ENCODE assay signal across 30 cellular contexts in genomic region chr14:37320106-37320505, GRCh38.
"Had no signal": no experiment of that assay in that cellular context is flagged by ENCODE, and none has a peak within 500 bp of the region (broad histone marks: within the 10 kb centered on the region; RNA-seq: fewer than 3 reads in every experiment).

No MANE protein-coding gene starts in this region.

- H3K27ac Mint-ChIP-seq: memory B cell; natural killer cell; progenitor cell of endocrine pancreas; stimulated activated naive CD8-positive, alpha-beta T cell treated with anti-CD3 and anti-CD28 coated beads, Interleukin-15, amount 100 ng/mL, for 72 hours had no signal

- DNase-seq: colonic mucosa; dermis blood vessel endothelial cell; effector memory CD4-positive, alpha-beta T cell; heart left ventricle; kidney; natural killer cell; pancreas; right lobe of liver; small intestine; stimulated activated CD4-positive, alpha-beta T cell treated with anti-CD3 and anti-CD28 coated beads, Interleukin-12 subunit alpha, Interleukin-12 subunit beta, amount 100 ng/mL, for 4 hours; stimulated activated CD4-positive, alpha-beta T cell treated with anti-CD3 and anti-CD28 coated beads, Interleukin-1b, Interleukin-23, amount 100 ng/mL, for 48 hours; stimulated activated CD4-positive, alpha-beta T cell treated with anti-CD3 and anti-CD28 coated beads, Interleukin-4, amount 100 ng/mL, for 1 hour; stimulated activated CD8-positive, alpha-beta memory T cell treated with anti-CD3 and anti-CD28 coated beads, Interleukin-4, amount 100 ng/mL, for 48 hours; stimulated activated naive CD4-positive, alpha-beta T cell; stimulated activated naive CD8-positive, alpha-beta T cell treated with anti-CD3 and anti-CD28 coated beads, Interleukin-15, amount 100 ng/mL, for 72 hours; transverse colon; upper lobe of right lung; uterus had no signal

- H3K36me3 ChIP-seq: colonic mucosa, gastroesophageal sphincter, heart left ventricle, neutrophil, pancreas, right lobe of liver, suprapubic skin, transverse colon, upper lobe of right lung, uterus had no signal

- H3K4me2 ChIP-seq: hepatocyte had no signal

- H3K9me3 ChIP-seq: colonic mucosa, neutrophil, pancreas, right lobe of liver, suprapubic skin, transverse colon, upper lobe of right lung, uterus had no signal

- ATAC-seq: esophagus mucosa; foreskin keratinocyte; gastroesophageal sphincter; heart left ventricle; left lobe of liver; natural killer cell; pancreas; right lobe of liver; stimulated activated naive CD8-positive, alpha-beta T cell treated with anti-CD3 and anti-CD28 coated beads, Interleukin-15, amount 100 ng/mL, for 72 hours; upper lobe of right lung had no signal

- H3K4me1 Mint-ChIP-seq: memory B cell; natural killer cell; stimulated activated naive CD8-positive, alpha-beta T cell treated with anti-CD3 and anti-CD28 coated beads, Interleukin-15, amount 100 ng/mL, for 72 hours had no signal

- H3K4me3 ChIP-seq: colonic mucosa, gastroesophageal sphincter, heart left ventricle, hepatocyte, lung, pancreas, right lobe of liver, suprapubic skin, transverse colon, upper lobe of right lung, uterus had no signal

- H3K79me2 ChIP-seq: hepatocyte had no signal

- H3K27ac ChIP-seq: colonic mucosa, epithelial cell of prostate, foreskin keratinocyte, gastroesophageal sphincter, heart left ventricle, hepatocyte, neutrophil, pancreas, right lobe of liver, suprapubic skin, transverse colon, upper lobe of right lung, uterus had no signal

- H3K27me3 Mint-ChIP-seq: memory B cell; progenitor cell of endocrine pancreas; stimulated activated naive CD8-positive, alpha-beta T cell treated with anti-CD3 and anti-CD28 coated beads, Interleukin-15, amount 100 ng/mL, for 72 hours had no signal

- H2AFZ ChIP-seq: hepatocyte had no signal

- FAIRE-seq: endometrium, kidney, pancreas, small intestine had no signal

- H3K4me3 Mint-ChIP-seq: memory B cell; natural killer cell; stimulated activated naive CD8-positive, alpha-beta T cell treated with anti-CD3 and anti-CD28 coated beads, Interleukin-15, amount 100 ng/mL, for 72 hours had no signal

- H3K36me3 Mint-ChIP-seq: memory B cell, natural killer cell had no signal

- H3K4me1 ChIP-seq: colonic mucosa, gastroesophageal sphincter, heart left ventricle, pancreas, right lobe of liver, suprapubic skin, transverse colon, upper lobe of right lung, uterus had no signal

- H3K27me3 ChIP-seq: colonic mucosa, foreskin keratinocyte, gastroesophageal sphincter, heart left ventricle, hepatocyte, neutrophil, pancreas, right lobe of liver, suprapubic skin, transverse colon, upper lobe of right lung, uterus had no signal
